In the genomic region with DNA sequence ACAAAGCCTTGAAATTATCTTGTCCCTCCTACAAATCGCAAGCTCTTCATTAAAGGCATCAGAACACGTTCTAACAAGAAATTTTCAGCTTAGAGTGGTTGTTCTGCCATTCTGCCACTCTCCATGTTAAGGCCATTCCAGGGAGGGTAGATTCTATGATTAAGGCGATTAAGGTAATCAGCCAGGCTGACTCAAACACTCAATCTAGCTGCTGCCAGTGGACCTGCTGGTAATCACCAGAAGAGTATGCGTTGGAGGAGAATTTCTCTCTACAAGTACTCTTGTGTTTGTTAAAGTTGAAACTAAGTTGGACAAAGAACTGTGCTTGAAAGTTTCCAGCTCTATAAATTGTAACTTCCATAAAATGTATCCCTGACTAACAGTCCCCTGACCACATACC, we compare ENCODE assay signal across 25 cellular contexts.
A peak's percentile ranks its signal among the peaks of the same experiment; 100 is the strongest.
DNase-seq lines count a peak whose midpoint lies in the region; ATAC-seq, FAIRE-seq and TF ChIP-seq lines count a peak whose summit lies in the region.
"Had no signal": no experiment of that assay in that cellular context is flagged by ENCODE, and none has a peak within 500 bp of the region (broad histone marks: within the 10 kb centered on the region; RNA-seq: fewer than 3 reads in every experiment).

No MANE protein-coding gene starts in this region.

- H3K4me3 Mint-ChIP-seq in natural killer cell: no peak overlapping the region
- H3K4me3 Mint-ChIP-seq: CD4-positive, alpha-beta memory T cell had no signal

- H3K4me3 ChIP-seq in epithelial cell of esophagus (ENCODE audit: low read length): no peak overlapping the region
- no peak overlapping the region for H3K4me3 ChIP-seq in thyroid gland (replicated peaks in 1 of 3)
- H3K4me3 ChIP-seq: A549; BLaER1 treated with 17β-estradiol and CSF1 and Interleukin-3, amounts not matched to agents 10 nM and 100 nM; K562; SK-N-MC had no signal

- TF ChIP-seq POLR2A in thyroid gland (IDR thresholded peaks at IDR 0.05): no peak

- H3K27ac Mint-ChIP-seq in natural killer cell: no peak overlapping the region
- H3K27ac Mint-ChIP-seq: CD4-positive, alpha-beta memory T cell had no signal

- H3K27me3 Mint-ChIP-seq in natural killer cell (ENCODE audit: low read depth in 2 of 2): no peaks in the 10 kb centered on the region
- H3K27me3 Mint-ChIP-seq: CD4-positive, alpha-beta memory T cell had no signal

- no peak overlapping the region for H3K27ac ChIP-seq in thyroid gland
- H3K27ac ChIP-seq: A549; BLaER1 treated with 17β-estradiol and CSF1 and Interleukin-3, amounts not matched to agents 10 nM and 100 nM; SK-N-MC had no signal

- H3K4me1 Mint-ChIP-seq in natural killer cell: no peaks in the 10 kb centered on the region
- H3K4me1 Mint-ChIP-seq: CD4-positive, alpha-beta memory T cell had no signal

- intact Hi-C loops in thyroid gland (cut with DNase I) (no loop called here), natural killer cell (cut with micrococcal nuclease) (no loop called here)

- TF ChIP-seq CTCF in epithelial cell of esophagus (IDR thresholded peaks at IDR 0.05; ENCODE audit: insufficient read depth, low read depth, low read length, missing control alignments) (no peak), thyroid gland (IDR thresholded peaks at IDR 0.05) (no peak), natural killer cell (IDR thresholded peaks at IDR 0.05) (no peak)

- peak; percentile 59 for DNase-seq in NCI-H2227 (lab: John Stamatoyannopoulos, UW; ENCODE audit: unreplicated experiment)
- peak; percentile 40 for DNase-seq in epithelial cell of esophagus (ENCODE audit: low read depth)
- peak; percentile 12 to 16 for DNase-seq in thyroid gland
- no peak for DNase-seq in natural killer cell
- no peak for DNase-seq in CD1c-positive myeloid dendritic cell (ENCODE audit: extremely low spot score)
- DNase-seq: AML-193; CD4-positive, alpha-beta memory T cell; COR-L47; Kasumi-1; NCI-H1092 treated with DMSO at 0.1 percent for 48 hours; NCI-H1436; NCI-H187; NCI-H2081 treated with DMSO at 0.1 percent for 48 hours; NCI-H526 treated with DMSO at 0.1 percent for 48 hours; SIG-M5 had no signal

- H3K36me3 Mint-ChIP-seq in natural killer cell: no peaks in the 10 kb centered on the region
- H3K36me3 Mint-ChIP-seq: CD4-positive, alpha-beta memory T cell had no signal

- WGBS in thyroid gland, 2 donors: 56 to 68% methylated on average over 4 of the region's 4 CpGs

- peak; percentile 49 for FAIRE-seq in TTC549 (lab: Jason Lieb, UNC)
- FAIRE-seq: A549, G401.6, H1, HepG2, K562, RCC 7860 had no signal

- no peaks in the 10 kb centered on the region for H3K27me3 ChIP-seq in thyroid gland
- H3K27me3 ChIP-seq: BLaER1 treated with 17β-estradiol and CSF1 and Interleukin-3, amounts not matched to agents 10 nM and 100 nM had no signal

- no peak for ATAC-seq in natural killer cell
- ATAC-seq in HG02970 (IDR thresholded peaks at IDR 0.05; ENCODE audit: low FRiP score, unreplicated experiment): no peak
- ATAC-seq: A549, HepG2, K562 had no signal

- peaks cover 4 to 7% of the 10 kb centered on the region in 2 donors for H3K4me1 ChIP-seq in thyroid gland
- H3K4me1 ChIP-seq: BLaER1 treated with 17β-estradiol and CSF1 and Interleukin-3, amounts not matched to agents 10 nM and 100 nM had no signal

- H3K36me3 ChIP-seq in thyroid gland: no peaks in the 10 kb centered on the region
- H3K36me3 ChIP-seq: BLaER1 treated with 17β-estradiol and CSF1 and Interleukin-3, amounts not matched to agents 10 nM and 100 nM had no signal

- H3K9me3 Mint-ChIP-seq in natural killer cell: peaks cover 2% of the 10 kb centered on the region in 2 donors

- no peaks in the 10 kb centered on the region for H3K9me3 ChIP-seq in thyroid gland
- H3K9me3 ChIP-seq: A549; BLaER1 treated with 17β-estradiol and CSF1 and Interleukin-3, amounts not matched to agents 10 nM and 100 nM had no signal

Comparison
In these comparisons a context has a peak if more than half of its experiments do, and no peak if none do; other contexts are left out.
1. DNase-seq: peak in NCI-H2227 (single experiment), epithelial cell of esophagus (single experiment) and thyroid gland (2 of 2); none in natural killer cell (single experiment) and CD1c-positive myeloid dendritic cell (single experiment).